1 cellular context compared by ENCODE assay signal in the genomic region with DNA sequence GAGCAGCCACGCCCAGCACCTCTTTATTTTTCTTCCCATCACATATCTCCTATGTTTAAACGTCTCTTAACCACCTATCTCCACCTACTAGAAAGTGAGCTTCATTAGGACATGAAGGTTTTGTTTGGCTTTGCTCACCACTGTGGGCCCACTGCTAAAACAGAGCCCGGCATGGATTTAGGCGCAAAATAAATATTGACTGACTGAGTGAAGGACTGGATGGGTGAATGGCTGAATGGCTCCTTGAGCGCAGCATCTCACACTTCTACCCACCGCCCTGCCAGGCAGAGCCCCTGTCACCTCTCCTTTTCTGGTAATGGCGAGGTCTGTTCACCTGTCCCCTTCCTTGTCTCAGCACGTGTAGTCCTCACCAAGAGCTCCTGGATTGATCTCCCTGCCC.
TF ChIP-seq lines count a peak whose summit lies in the region.

No MANE protein-coding gene starts in this region.

TF ChIP-seq in HepG2, 621 proteins besides CTCF, POLR2A, EP300 and RAD21 (continues in another document):
- TF ChIP-seq ADNP (CRISPR knock-in tag; IDR thresholded peaks at IDR 0.05) (no peak), ZNF720 (CRISPR knock-in tag; IDR thresholded peaks at IDR 0.05) (no peak), ZNF609 (CRISPR knock-in tag; IDR thresholded peaks at IDR 0.05; ENCODE audit: borderline replicate concordance) (peak; percentile 17; the same call in 1 of the 2 replicates), AGO2 (optimal IDR thresholded peaks at IDR 0.05; ENCODE audit: low read depth, low read length) (no peak), ZNF329 (CRISPR knock-in tag; IDR thresholded peaks at IDR 0.05; ENCODE audit: low read depth) (no peak), ZNF407 (CRISPR knock-in tag; IDR thresholded peaks at IDR 0.05; ENCODE audit: not compliant biosample characterization) (no peak), PHF21A (CRISPR knock-in tag; IDR thresholded peaks at IDR 0.05) (no peak), FOXA3 (CRISPR knock-in tag; IDR thresholded peaks at IDR 0.05) (0 out of 2 replicates have a peak, but pooled peaks have one; percentile 24), CCDC6 (CRISPR knock-in tag; IDR thresholded peaks at IDR 0.05) (no peak), EZH2 (conservative IDR thresholded peaks at IDR 0.05; ENCODE audit: low read depth, low read length) (no peak), RFXAP (CRISPR knock-in tag; IDR thresholded peaks at IDR 0.05; ENCODE audit: borderline replicate concordance) (no peak), CC2D1A (CRISPR knock-in tag; IDR thresholded peaks at IDR 0.05) (no peak), ZFP62 (CRISPR knock-in tag; IDR thresholded peaks at IDR 0.05) (no peak), MAFK (conservative IDR thresholded peaks at IDR 0.05 in 1 of 2, IDR thresholded peaks at IDR 0.05 in 1 of 2; ENCODE audit: low read length in 2 of 2) (no peak), TBX2 (CRISPR knock-in tag; IDR thresholded peaks at IDR 0.05; ENCODE audit: borderline replicate concordance) (peak; percentile 36; the same call in 1 of the 2 replicates), TAF15 (IDR thresholded peaks at IDR 0.05; ENCODE audit: low read depth, low read length, poor library complexity, severe bottlenecking) (no peak), ETV5 (CRISPR knock-in tag; IDR thresholded peaks at IDR 0.05; ENCODE audit: borderline replicate concordance) (no peak), ZNF792 (CRISPR knock-in tag; IDR thresholded peaks at IDR 0.05) (0 out of 2 replicates have a peak, but pooled peaks have one; percentile 45), FOXA1 (IDR thresholded peaks at IDR 0.05) (no peak), FOXA1 (CRISPR knock-in tag; IDR thresholded peaks at IDR 0.05) (peak; percentile 59), THAP11 (CRISPR knock-in tag; IDR thresholded peaks at IDR 0.05) (0 out of 2 replicates have a peak, but pooled peaks have one; percentile 31), SOX13 (IDR thresholded peaks at IDR 0.05) (no peak), SOX13 (CRISPR knock-in tag; conservative IDR thresholded peaks at IDR 0.05 in 1 of 2, IDR thresholded peaks at IDR 0.05 in 1 of 2) (peak in 1 of 2 experiments; percentile 22; a peak in 1 of 4 replicates), ZNF281 (CRISPR knock-in tag; IDR thresholded peaks at IDR 0.05; ENCODE audit: borderline replicate concordance) (no peak), ZNF513 (CRISPR knock-in tag; conservative IDR thresholded peaks at IDR 0.05) (no peak), SP4 (CRISPR knock-in tag; IDR thresholded peaks at IDR 0.05) (no peak), ZNF614 (CRISPR knock-in tag; IDR thresholded peaks at IDR 0.05; ENCODE audit: borderline replicate concordance) (no peak), PRMT3 (CRISPR knock-in tag; IDR thresholded peaks at IDR 0.05; ENCODE audit: borderline replicate concordance, low read depth) (no peak), ZMAT3 (CRISPR knock-in tag; conservative IDR thresholded peaks at IDR 0.05) (no peak), ZKSCAN5 (CRISPR knock-in tag; IDR thresholded peaks at IDR 0.05) (no peak)
- TF ChIP-seq, protein P1, sequence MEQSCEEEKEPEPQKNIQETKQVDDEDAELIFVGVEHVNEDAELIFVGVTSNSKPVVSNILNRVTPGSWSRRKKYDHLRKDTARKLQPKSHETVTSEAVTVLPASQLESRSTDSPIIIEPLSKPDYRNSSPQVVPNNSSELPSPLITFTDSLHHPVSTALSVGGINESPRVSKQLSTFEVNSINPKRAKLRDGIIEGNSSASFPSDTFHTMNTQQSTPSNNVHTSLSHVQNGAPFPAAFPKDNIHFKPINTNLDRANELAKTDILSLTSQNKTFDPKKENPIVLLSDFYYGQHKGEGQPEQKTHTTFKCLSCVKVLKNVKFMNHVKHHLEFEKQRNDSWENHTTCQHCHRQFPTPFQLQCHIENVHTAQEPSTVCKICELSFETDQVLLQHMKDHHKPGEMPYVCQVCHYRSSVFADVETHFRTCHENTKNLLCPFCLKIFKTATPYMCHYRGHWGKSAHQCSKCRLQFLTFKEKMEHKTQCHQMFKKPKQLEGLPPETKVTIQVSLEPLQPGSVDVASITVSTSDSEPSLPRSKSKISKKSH (CRISPR knock-in tag; IDR thresholded peaks at IDR 0.05; ENCODE audit: borderline replicate concordance) = no peak
- TF ChIP-seq, protein P2, sequence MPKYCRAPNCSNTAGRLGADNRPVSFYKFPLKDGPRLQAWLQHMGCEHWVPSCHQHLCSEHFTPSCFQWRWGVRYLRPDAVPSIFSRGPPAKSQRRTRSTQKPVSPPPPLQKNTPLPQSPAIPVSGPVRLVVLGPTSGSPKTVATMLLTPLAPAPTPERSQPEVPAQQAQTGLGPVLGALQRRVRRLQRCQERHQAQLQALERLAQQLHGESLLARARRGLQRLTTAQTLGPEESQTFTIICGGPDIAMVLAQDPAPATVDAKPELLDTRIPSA (CRISPR knock-in tag; IDR thresholded peaks at IDR 0.05; ENCODE audit: borderline replicate concordance) = no peak
- TF ChIP-seq, protein P3, sequence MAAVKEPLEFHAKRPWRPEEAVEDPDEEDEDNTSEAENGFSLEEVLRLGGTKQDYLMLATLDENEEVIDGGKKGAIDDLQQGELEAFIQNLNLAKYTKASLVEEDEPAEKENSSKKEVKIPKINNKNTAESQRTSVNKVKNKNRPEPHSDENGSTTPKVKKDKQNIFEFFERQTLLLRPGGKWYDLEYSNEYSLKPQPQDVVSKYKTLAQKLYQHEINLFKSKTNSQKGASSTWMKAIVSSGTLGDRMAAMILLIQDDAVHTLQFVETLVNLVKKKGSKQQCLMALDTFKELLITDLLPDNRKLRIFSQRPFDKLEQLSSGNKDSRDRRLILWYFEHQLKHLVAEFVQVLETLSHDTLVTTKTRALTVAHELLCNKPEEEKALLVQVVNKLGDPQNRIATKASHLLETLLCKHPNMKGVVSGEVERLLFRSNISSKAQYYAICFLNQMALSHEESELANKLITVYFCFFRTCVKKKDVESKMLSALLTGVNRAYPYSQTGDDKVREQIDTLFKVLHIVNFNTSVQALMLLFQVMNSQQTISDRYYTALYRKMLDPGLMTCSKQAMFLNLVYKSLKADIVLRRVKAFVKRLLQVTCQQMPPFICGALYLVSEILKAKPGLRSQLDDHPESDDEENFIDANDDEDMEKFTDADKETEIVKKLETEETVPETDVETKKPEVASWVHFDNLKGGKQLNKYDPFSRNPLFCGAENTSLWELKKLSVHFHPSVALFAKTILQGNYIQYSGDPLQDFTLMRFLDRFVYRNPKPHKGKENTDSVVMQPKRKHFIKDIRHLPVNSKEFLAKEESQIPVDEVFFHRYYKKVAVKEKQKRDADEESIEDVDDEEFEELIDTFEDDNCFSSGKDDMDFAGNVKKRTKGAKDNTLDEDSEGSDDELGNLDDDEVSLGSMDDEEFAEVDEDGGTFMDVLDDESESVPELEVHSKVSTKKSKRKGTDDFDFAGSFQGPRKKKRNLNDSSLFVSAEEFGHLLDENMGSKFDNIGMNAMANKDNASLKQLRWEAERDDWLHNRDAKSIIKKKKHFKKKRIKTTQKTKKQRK (IDR thresholded peaks at IDR 0.05; ENCODE audit: low read length) = no peak
